Comparison of ENCODE assay signal across 17 cellular contexts in the genomic region with DNA sequence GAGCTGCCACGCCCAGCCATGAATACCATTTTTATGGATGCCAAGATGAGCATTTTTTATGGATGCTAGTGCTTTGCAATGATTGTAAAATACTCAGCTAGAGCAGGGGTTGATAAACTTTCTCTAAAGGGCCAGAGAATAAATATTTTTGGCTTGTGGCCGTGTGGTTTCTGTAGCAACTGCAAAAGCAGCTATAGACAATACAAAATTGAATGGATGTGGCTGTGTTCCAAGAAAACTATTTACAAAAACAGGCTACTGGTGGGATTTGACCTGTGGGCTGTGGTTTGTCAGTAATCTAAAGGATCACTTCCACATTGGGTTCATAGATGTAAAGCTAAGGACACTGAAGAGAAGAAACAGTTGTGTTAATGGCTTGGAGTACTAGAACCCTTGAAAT. TPM values are rescaled to one million over a fixed set of nuclear protein-coding genes. Genes with fewer than 3 reads are reported as not detected.
A peak's percentile ranks its signal among the peaks of the same experiment; 100 is the strongest.
DNase-seq lines count a peak whose midpoint lies in the region; TF ChIP-seq lines count a peak whose summit lies in the region.
"Had no signal": no experiment of that assay in that cellular context is flagged by ENCODE, and none has a peak within 500 bp of the region (broad histone marks: within the 10 kb centered on the region; RNA-seq: fewer than 3 reads in every experiment).

No MANE protein-coding gene starts in this region.

- intact Hi-C loops in transverse colon (cut with DNase I; ENCODE audit: low total_unique reads) = no loop called here

- CTCF ChIA-PET in HEK293T (lab: Yijun Ruan, JAX) = no interaction called here

- H3K4me3 ChIP-seq in astrocyte of the spinal cord (ENCODE audit: low read depth, low read length) = no peak overlapping the region
- H3K4me3 ChIP-seq in transverse colon = no peak overlapping the region
- H3K4me3 ChIP-seq: cardiac muscle cell, uterus had no signal

- peak; percentile 54 for DNase-seq in DMS79 (lab: John Stamatoyannopoulos, UW)
- DNase-seq in MV-4-11 (lab: John Stamatoyannopoulos, UW) = peak; percentile 94
- peak; percentile 72 for DNase-seq in astrocyte of the spinal cord (ENCODE audit: low read depth, low spot score)
- peak; percentile 82 to 89 for DNase-seq in lung microvascular endothelial cell (ENCODE audit: low read depth in 2 of 2)
- DNase-seq in T-helper 1 cell = no peak
- DNase-seq in transverse colon = no peak
- no peak for DNase-seq in HEK293T (ENCODE audit: extremely low spot score)
- no peak for DNase-seq in DMS153 treated with DMSO at 0.1 percent for 48 hours (lab: John Stamatoyannopoulos, UW; ENCODE audit: unreplicated experiment)
- DNase-seq: activated CD4-positive, alpha-beta T cell treated with anti-CD3 and anti-CD28 coated beads for 4 hours; activated naive CD4-positive, alpha-beta T cell treated with anti-CD3 and anti-CD28 coated beads, Interleukin-2, amount 10 ng/mL, durations not matched to agents 7 days and 5 days; CD4-positive, alpha-beta T cell; effector CD8-positive, alpha-beta T cell; Kasumi-1; NCI-H82; right cardiac atrium; uterus had no signal

- H3K36me3 ChIP-seq in transverse colon = no peaks in the 10 kb centered on the region
- H3K36me3 ChIP-seq: cardiac muscle cell, uterus had no signal

- no peak for TF ChIP-seq POLR2A in transverse colon (IDR thresholded peaks at IDR 0.05)

- no peak overlapping the region for H3K27ac ChIP-seq in transverse colon
- H3K27ac ChIP-seq: cardiac muscle cell had no signal

- H3K27me3 ChIP-seq in transverse colon = no peaks in the 10 kb centered on the region
- H3K27me3 ChIP-seq: cardiac muscle cell, uterus had no signal

- TF ChIP-seq EP300 in transverse colon (IDR thresholded peaks at IDR 0.05; ENCODE audit: low read depth) = no peak

- POLR2A ChIA-PET in HEK293T (lab: Yijun Ruan, JAX) = no interaction called here

- peaks cover 0 to 8% (median 0%) of the 10 kb centered on the region in 4 donors for H3K4me1 ChIP-seq in transverse colon

- in situ Hi-C loops in astrocyte of the spinal cord (cut with HindIII; ENCODE audit: low sequenced_read_pairs) (no loop called here), transverse colon (cut with MboI; ENCODE audit: low pct_ligation_motif_present in 1 of 4, low pct_unique_long_range_greater_than_20kb in 1 of 4, low sequenced_read_pairs in 3 of 4) (no loop called here)

- TF ChIP-seq CTCF in astrocyte of the spinal cord (IDR thresholded peaks at IDR 0.05; ENCODE audit: low read depth, low read length) = no peak
- no peak for TF ChIP-seq CTCF in transverse colon (IDR thresholded peaks at IDR 0.05)

- H3K9me3 ChIP-seq in transverse colon = no peaks in the 10 kb centered on the region
- H3K9me3 ChIP-seq: uterus had no signal

- 0 to 31% methylated on average over 1 to 2 of the region's 2 CpGs for WGBS in transverse colon (ENCODE audit: low coverage in 1 of 2), 2 donors

TF ChIP-seq in HEK293T, 16 proteins besides CTCF, POLR2A, EP300 and RAD21:
- no peak for TF ChIP-seq SUZ12 (IDR thresholded peaks at IDR 0.05)
- TF ChIP-seq SP1 (IDR thresholded peaks at IDR 0.05) = no peak
- TF ChIP-seq FOXM1 (IDR thresholded peaks at IDR 0.05; ENCODE audit: borderline replicate concordance) = no peak
TF ChIP-seq in HEK293T: peak in this region for 0.

RNA-seq across cellular contexts. Expression of gene COMMD9, which starts 56.0 kb away (rescaled TPM):
- total RNA-seq in lung microvascular endothelial cell (12.5 and 17.0 TPM in 2 replicates), transverse colon (10 to 100 TPM; 22.4 to 46.2 (median 33.9) TPM)

Comparison
In these comparisons a context has a peak if more than half of its experiments do, and no peak if none do; other contexts are left out.
1. DNase-seq: peak in DMS79 (single experiment), MV-4-11 (single experiment), astrocyte of the spinal cord (single experiment) and lung microvascular endothelial cell (2 of 2); none in T-helper 1 cell (0 of 5), transverse colon (single experiment), HEK293T (single experiment) and DMS153 treated with DMSO at 0.1 percent for 48 hours (single experiment).